ENCODE assay signal across 17 cellular contexts in genomic region chr3:177322846-177323245, GRCh38.
DNase-seq lines count a peak whose midpoint lies in the region; ATAC-seq and TF ChIP-seq lines count a peak whose summit lies in the region.
"Had no signal": no experiment of that assay in that cellular context is flagged by ENCODE, and none has a peak within 500 bp of the region (broad histone marks: within the 10 kb centered on the region; RNA-seq: fewer than 3 reads in every experiment).

No MANE protein-coding gene starts in this region.

- H3K4me1 Mint-ChIP-seq in memory B cell = peaks cover 42% of the 10 kb centered on the region
- peaks cover 42 to 87% of the 10 kb centered on the region in 2 donors for H3K4me1 Mint-ChIP-seq in stimulated activated naive B cell treated with anti-CD40 and anti-IgM and Interleukin-4, amounts not matched to agents 10 μg/mL and 1 μg/mL and 100 μg/mL, for 72 hours

- no peaks in the 10 kb centered on the region for H3K27me3 ChIP-seq in SU-DHL-6 (ENCODE audit: low read length)
- H3K27me3 ChIP-seq: MG63 had no signal

- no peaks in the 10 kb centered on the region for H3K27me3 Mint-ChIP-seq in memory B cell
- no peaks in the 10 kb centered on the region for H3K27me3 Mint-ChIP-seq in stimulated activated naive B cell treated with anti-CD40 and anti-IgM and Interleukin-4, amounts not matched to agents 10 μg/mL and 1 μg/mL and 100 μg/mL, for 72 hours
- H3K27me3 Mint-ChIP-seq: CD4-positive, alpha-beta memory T cell had no signal

- no peak for ATAC-seq in memory B cell (ENCODE audit: low read depth)
- no peak for ATAC-seq in stimulated activated naive B cell treated with anti-CD40 and anti-IgM and Interleukin-4, amounts not matched to agents 10 μg/mL and 1 μg/mL and 100 μg/mL, for 72 hours (replicated peaks)
- ATAC-seq in GM21515 (IDR thresholded peaks at IDR 0.05; ENCODE audit: unreplicated experiment) = no peak
- ATAC-seq: Right ventricle myocardium inferior had no signal

- H4K20me1 ChIP-seq in SU-DHL-6 (ENCODE audit: low read depth, low read length) = no peaks in the 10 kb centered on the region

- DNase-seq in CD1c-positive myeloid dendritic cell (ENCODE audit: extremely low spot score) = peak; percentile 34
- no peak for DNase-seq in memory B cell (ENCODE audit: low spot score in 2 of 2)
- DNase-seq in stimulated activated naive B cell treated with anti-CD40 and anti-IgM and Interleukin-4, amounts not matched to agents 10 μg/mL and 1 μg/mL and 100 μg/mL, for 72 hours = no peak
- DNase-seq in effector CD4-positive, alpha-beta T cell = no peak
- no peak for DNase-seq in GM03348 (ENCODE audit: low spot score)
- DNase-seq: CD4-positive, alpha-beta memory T cell; DND-41; MG63; NCI-H1417; NCI-H187; NCI-H2107; NCI-H446 treated with DMSO at 0.1 percent for 48 hours; NCI-H526 treated with DMSO at 0.1 percent for 48 hours; OCI-M1 had no signal

- H3F3A ChIP-seq in SU-DHL-6 (ENCODE audit: insufficient read depth) = peaks cover 79% of the 10 kb centered on the region

- H3K9me2 ChIP-seq in SU-DHL-6 (replicated peaks; ENCODE audit: insufficient read depth, low read length) = no peaks in the 10 kb centered on the region

- H3K27ac ChIP-seq in SU-DHL-6 (ENCODE audit: low read depth, low read length) = peak overlapping the region; percentile 98

- H3K4me3 ChIP-seq in SU-DHL-6 (ENCODE audit: insufficient read depth, low read length, poor library complexity, severe bottlenecking) = no peak overlapping the region
- H3K4me3 ChIP-seq: MG63 had no signal

- no peaks in the 10 kb centered on the region for H3K36me3 ChIP-seq in SU-DHL-6 (ENCODE audit: low read length)
- H3K36me3 ChIP-seq: MG63 had no signal

- peaks cover 1% of the 10 kb centered on the region for H3K36me3 Mint-ChIP-seq in memory B cell
- peaks cover 3 to 4% of the 10 kb centered on the region in 2 donors for H3K36me3 Mint-ChIP-seq in stimulated activated naive B cell treated with anti-CD40 and anti-IgM and Interleukin-4, amounts not matched to agents 10 μg/mL and 1 μg/mL and 100 μg/mL, for 72 hours
- H3K36me3 Mint-ChIP-seq: CD4-positive, alpha-beta memory T cell had no signal

- no peak overlapping the region for H2AFZ ChIP-seq in SU-DHL-6 (ENCODE audit: low read depth, low read length, severe bottlenecking)

- H3K79me2 ChIP-seq in SU-DHL-6 (ENCODE audit: insufficient read depth, low read length) = no peaks in the 10 kb centered on the region

- H3K9ac ChIP-seq in SU-DHL-6 (ENCODE audit: low read length) = peak overlapping the region; percentile 69

- peak overlapping the region; percentile 59 for H3K4me2 ChIP-seq in SU-DHL-6 (ENCODE audit: low read depth, low read length, poor library complexity, severe bottlenecking)

- no peaks in the 10 kb centered on the region for H3K9me3 ChIP-seq in SU-DHL-6 (ENCODE audit: insufficient read depth, low read length)

- no peak overlapping the region for H3K4me3 Mint-ChIP-seq in memory B cell
- H3K4me3 Mint-ChIP-seq in stimulated activated naive B cell treated with anti-CD40 and anti-IgM and Interleukin-4, amounts not matched to agents 10 μg/mL and 1 μg/mL and 100 μg/mL, for 72 hours = peak overlapping the region in 1 of 2 donors; percentile 31
- H3K4me3 Mint-ChIP-seq: CD4-positive, alpha-beta memory T cell had no signal

- no peaks in the 10 kb centered on the region for H3K9me3 Mint-ChIP-seq in memory B cell
- H3K9me3 Mint-ChIP-seq in stimulated activated naive B cell treated with anti-CD40 and anti-IgM and Interleukin-4, amounts not matched to agents 10 μg/mL and 1 μg/mL and 100 μg/mL, for 72 hours = peaks cover 0 to 3% of the 10 kb centered on the region in 2 donors

- TF ChIP-seq CTCF in SU-DHL-6 (IDR thresholded peaks at IDR 0.05; ENCODE audit: insufficient read depth, low read length, poor library complexity, severe bottlenecking) = no peak

- peak overlapping the region; percentile 43 for H3K27ac Mint-ChIP-seq in memory B cell
- peak overlapping the region; percentile 33 for H3K27ac Mint-ChIP-seq in stimulated activated naive B cell treated with anti-CD40 and anti-IgM and Interleukin-4, amounts not matched to agents 10 μg/mL and 1 μg/mL and 100 μg/mL, for 72 hours
- H3K27ac Mint-ChIP-seq: CD4-positive, alpha-beta memory T cell had no signal
